Comparison of ENCODE assay signal across 1 cellular context in genomic region chr15:50916395-50916794, GRCh38.
TF ChIP-seq lines count a peak whose summit lies in the region.

No MANE protein-coding gene starts in this region.

TF ChIP-seq in K562, 482 proteins besides CTCF, POLR2A, EP300 and RAD21 (continued from another document):
- TF ChIP-seq IRF1 (CRISPR knock-in tag; IDR thresholded peaks at IDR 0.05; ENCODE audit: borderline replicate concordance) (no peak), CTBP1 (IDR thresholded peaks at IDR 0.05; ENCODE audit: borderline replicate concordance) (no peak), ZKSCAN1 (IDR thresholded peaks at IDR 0.05; ENCODE audit: low read depth, low read length) (no peak), MEIS2 (IDR thresholded peaks at IDR 0.05; ENCODE audit: partially characterized antibody) (peak; percentile 73)
